ENCODE assay signal across 8 cellular contexts in the genomic region with DNA sequence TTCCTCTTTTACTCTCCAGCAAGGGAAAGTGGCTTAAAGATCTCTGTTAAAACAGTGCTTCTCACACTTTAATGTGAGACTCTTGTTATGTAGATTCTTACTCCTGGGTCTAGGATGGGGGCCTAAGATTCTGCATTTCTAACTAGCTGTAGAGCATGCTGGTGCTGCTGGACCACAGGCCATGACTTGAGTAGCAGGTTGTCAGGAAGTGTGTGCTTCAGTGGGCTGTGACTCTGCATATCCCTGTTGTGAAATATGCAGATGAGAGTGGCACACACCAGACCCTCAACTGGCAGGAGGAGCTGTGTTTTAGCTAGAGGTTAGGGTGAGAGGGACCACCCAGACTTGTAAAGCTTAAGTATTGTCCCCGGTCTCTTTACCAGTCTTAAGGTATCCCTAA.
DNase-seq lines count a peak whose midpoint lies in the region; ATAC-seq and TF ChIP-seq lines count a peak whose summit lies in the region.

No MANE protein-coding gene starts in this region.

- no peak overlapping the region for H3K4me3 ChIP-seq in fibroblast of mammary gland (ENCODE audit: control insufficient read depth, low read depth, low read length)

- CTCF ChIA-PET in activated CD4-positive, alpha-beta T cell treated with anti-CD3 and anti-CD28 coated beads for 36 hours (lab: Charles Lee), result interaction anchor here (0.9 to 2.6 kb wide), 4 partner anchors 10 to 35 kb away, joined by 3 to 12 read pairs (median 7); no protein-coding TSS in a partner anchor

- ATAC-seq in activated CD4-positive, alpha-beta T cell treated with anti-CD3 and anti-CD28 coated beads for 36 hours, result peak; percentile 36
- ATAC-seq in SK-N-SH treated with all-trans-retinoic acid at 6 μM for 48 hours, result peak; percentile 65

- DNase-seq in activated CD4-positive, alpha-beta T cell treated with anti-CD3 and anti-CD28 coated beads for 36 hours, result peak; percentile 18
- DNase-seq in activated CD4-positive, alpha-beta T cell treated with anti-CD3 and anti-CD28 coated beads, Interleukin-2, amount 50 U/mL, for 1 hour, result no peak
- DNase-seq in fibroblast of mammary gland (ENCODE audit: low read depth), result peak; percentile 19
- peak; percentile 25 for DNase-seq in stimulated activated CD8-positive, alpha-beta memory T cell treated with anti-CD3 and anti-CD28 coated beads, Interleukin-4, amount 100 ng/mL, for 48 hours
- no peak for DNase-seq in NCI-H510A (lab: John Stamatoyannopoulos, UW)
- no peak for DNase-seq in activated gamma-delta T cell (lab: John Stamatoyannopoulos, UW)
- no peak for DNase-seq in NCI-H524 treated with DMSO at 0.1 percent for 48 hours (lab: John Stamatoyannopoulos, UW)

- intact Hi-C loops in activated CD4-positive, alpha-beta T cell treated with anti-CD3 and anti-CD28 coated beads for 36 hours (cut with DNase I, micrococcal nuclease), result loop anchor here in 1 of 2 experiments (10.0 kb wide), 1 partner anchor 56 kb away; no protein-coding TSS in a partner anchor

- H3K4me3 Mint-ChIP-seq in activated CD4-positive, alpha-beta T cell treated with anti-CD3 and anti-CD28 coated beads for 36 hours, result peak overlapping the region; percentile 1

- H3K27ac Mint-ChIP-seq in activated CD4-positive, alpha-beta T cell treated with anti-CD3 and anti-CD28 coated beads for 36 hours, result peak overlapping the region; percentile 15

- H3K27me3 Mint-ChIP-seq in activated CD4-positive, alpha-beta T cell treated with anti-CD3 and anti-CD28 coated beads for 36 hours, result no peaks in the 10 kb centered on the region

- peaks cover 15% of the 10 kb centered on the region for H3K4me1 Mint-ChIP-seq in activated CD4-positive, alpha-beta T cell treated with anti-CD3 and anti-CD28 coated beads for 36 hours

- no peaks in the 10 kb centered on the region for H3K9me3 Mint-ChIP-seq in activated CD4-positive, alpha-beta T cell treated with anti-CD3 and anti-CD28 coated beads for 36 hours (ENCODE audit: low read depth)

- POLR2A ChIA-PET in activated CD4-positive, alpha-beta T cell treated with anti-CD3 and anti-CD28 coated beads for 36 hours (lab: Charles Lee), result no interaction called here

- TF ChIP-seq CTCF in fibroblast of mammary gland (conservative IDR thresholded peaks at IDR 0.05; ENCODE audit: control insufficient read depth, insufficient read depth, low read depth, low read length), result no peak

- no peaks in the 10 kb centered on the region for H3K36me3 Mint-ChIP-seq in activated CD4-positive, alpha-beta T cell treated with anti-CD3 and anti-CD28 coated beads for 36 hours (ENCODE audit: low read depth)

TF ChIP-seq in SK-N-SH treated with all-trans-retinoic acid at 6 μM for 48 hours, 23 proteins besides CTCF, POLR2A, EP300 and RAD21:
- TF ChIP-seq ZNF70 (CRISPR knock-in tag; IDR thresholded peaks at IDR 0.05), result no peak
- TF ChIP-seq TCF4 (CRISPR knock-in tag; IDR thresholded peaks at IDR 0.05; ENCODE audit: borderline replicate concordance), result no peak
- no peak for TF ChIP-seq ZNF8 (CRISPR knock-in tag; IDR thresholded peaks at IDR 0.05)
- TF ChIP-seq CSRNP3 (CRISPR knock-in tag; IDR thresholded peaks at IDR 0.05), result no peak
- no peak for TF ChIP-seq GLIS3 (CRISPR knock-in tag; IDR thresholded peaks at IDR 0.05)
- no peak for TF ChIP-seq BACH2 (CRISPR knock-in tag; IDR thresholded peaks at IDR 0.05; ENCODE audit: borderline replicate concordance)
- no peak for TF ChIP-seq PPARA (CRISPR knock-in tag; IDR thresholded peaks at IDR 0.05; ENCODE audit: borderline replicate concordance)
- TF ChIP-seq ZFP30 (CRISPR knock-in tag; IDR thresholded peaks at IDR 0.05), result no peak
- TF ChIP-seq POU6F1 (CRISPR knock-in tag; IDR thresholded peaks at IDR 0.05; ENCODE audit: borderline replicate concordance, low read depth), result no peak
- TF ChIP-seq TOX (CRISPR knock-in tag; IDR thresholded peaks at IDR 0.05; ENCODE audit: borderline replicate concordance), result no peak
- TF ChIP-seq ZFP3 (CRISPR knock-in tag; IDR thresholded peaks at IDR 0.05), result no peak

Comparison
In these comparisons a context has a peak if more than half of its experiments do, and no peak if none do; other contexts are left out.
1. DNase-seq: peak in activated CD4-positive, alpha-beta T cell treated with anti-CD3 and anti-CD28 coated beads for 36 hours (single experiment), fibroblast of mammary gland (single experiment) and stimulated activated CD8-positive, alpha-beta memory T cell treated with anti-CD3 and anti-CD28 coated beads, Interleukin-4, amount 100 ng/mL, for 48 hours (single experiment); none in activated CD4-positive, alpha-beta T cell treated with anti-CD3 and anti-CD28 coated beads, Interleukin-2, amount 50 U/mL, for 1 hour (single experiment), NCI-H510A (single experiment), activated gamma-delta T cell (single experiment) and NCI-H524 treated with DMSO at 0.1 percent for 48 hours (single experiment).